1 cellular context compared by ENCODE assay signal in the genomic region with DNA sequence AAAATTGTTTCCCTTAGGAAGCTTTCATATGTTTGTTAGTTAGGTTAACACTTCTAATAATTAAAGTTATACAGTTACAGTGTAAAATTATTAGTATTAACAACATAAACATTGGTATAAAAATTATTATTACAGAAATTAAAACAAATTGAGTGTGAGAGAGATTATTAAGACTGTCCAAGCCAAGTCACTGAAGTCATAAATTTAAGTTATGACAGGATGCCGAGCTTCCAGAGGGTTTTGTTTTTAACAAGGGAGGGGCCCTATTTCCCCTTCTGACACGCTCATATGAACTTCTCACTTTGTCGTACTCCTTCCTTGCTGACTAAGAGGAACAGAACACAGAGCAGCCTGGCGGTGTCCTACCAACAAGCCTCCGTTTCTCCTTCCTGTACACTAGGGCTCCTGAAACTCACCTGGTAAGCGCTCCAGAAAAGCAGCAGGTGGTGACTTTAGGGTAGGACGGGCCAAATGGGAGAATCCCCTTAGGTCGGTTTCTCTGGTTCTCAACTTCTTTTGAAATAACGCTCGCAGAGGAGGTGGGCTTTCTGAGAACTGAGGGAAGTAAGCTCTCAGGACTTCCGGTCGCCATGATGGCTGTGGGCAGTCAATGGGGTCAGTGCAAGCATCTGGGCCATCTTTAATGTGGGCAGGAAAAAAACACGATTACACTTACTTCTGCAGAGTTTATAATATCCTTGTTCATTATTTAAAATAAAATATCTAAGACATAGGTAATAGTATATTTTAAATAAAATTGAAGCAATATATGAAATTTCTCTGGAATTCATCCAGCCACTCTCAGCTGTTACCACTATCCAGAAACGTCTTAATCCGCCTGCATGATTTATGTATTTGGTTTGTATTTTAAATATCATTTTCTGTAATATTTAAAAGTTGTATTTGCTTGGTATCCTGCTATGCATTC.
TF ChIP-seq lines count a peak whose summit lies in the region.

Gene CARD8 (minus strand): TSS at position 537 of the 928 bp plus-strand sequence. CDS start 14,892 bp downstream, outside the sequence.

TF ChIP-seq in K562, 482 proteins besides CTCF, POLR2A, EP300 and RAD21 (continued from another document and continues in another):
- TF ChIP-seq, protein P1, sequence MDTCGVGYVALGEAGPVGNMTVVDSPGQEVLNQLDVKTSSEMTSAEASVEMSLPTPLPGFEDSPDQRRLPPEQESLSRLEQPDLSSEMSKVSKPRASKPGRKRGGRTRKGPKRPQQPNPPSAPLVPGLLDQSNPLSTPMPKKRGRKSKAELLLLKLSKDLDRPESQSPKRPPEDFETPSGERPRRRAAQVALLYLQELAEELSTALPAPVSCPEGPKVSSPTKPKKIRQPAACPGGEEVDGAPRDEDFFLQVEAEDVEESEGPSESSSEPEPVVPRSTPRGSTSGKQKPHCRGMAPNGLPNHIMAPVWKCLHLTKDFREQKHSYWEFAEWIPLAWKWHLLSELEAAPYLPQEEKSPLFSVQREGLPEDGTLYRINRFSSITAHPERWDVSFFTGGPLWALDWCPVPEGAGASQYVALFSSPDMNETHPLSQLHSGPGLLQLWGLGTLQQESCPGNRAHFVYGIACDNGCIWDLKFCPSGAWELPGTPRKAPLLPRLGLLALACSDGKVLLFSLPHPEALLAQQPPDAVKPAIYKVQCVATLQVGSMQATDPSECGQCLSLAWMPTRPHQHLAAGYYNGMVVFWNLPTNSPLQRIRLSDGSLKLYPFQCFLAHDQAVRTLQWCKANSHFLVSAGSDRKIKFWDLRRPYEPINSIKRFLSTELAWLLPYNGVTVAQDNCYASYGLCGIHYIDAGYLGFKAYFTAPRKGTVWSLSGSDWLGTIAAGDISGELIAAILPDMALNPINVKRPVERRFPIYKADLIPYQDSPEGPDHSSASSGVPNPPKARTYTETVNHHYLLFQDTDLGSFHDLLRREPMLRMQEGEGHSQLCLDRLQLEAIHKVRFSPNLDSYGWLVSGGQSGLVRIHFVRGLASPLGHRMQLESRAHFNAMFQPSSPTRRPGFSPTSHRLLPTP (IDR thresholded peaks at IDR 0.05; ENCODE audit: borderline replicate concordance, extremely low read depth, insufficient read length) = no peak
- no peak for TF ChIP-seq ZNF75A (CRISPR knock-in tag; IDR thresholded peaks at IDR 0.05)
- no peak for TF ChIP-seq PHB (CRISPR knock-in tag; IDR thresholded peaks at IDR 0.05)
- TF ChIP-seq PHF8 (IDR thresholded peaks at IDR 0.05; ENCODE audit: borderline replicate concordance, low read length) = peak; percentile 96
- peak; percentile 25; the same call in 1 of the 2 replicates for TF ChIP-seq SMARCA4 (IDR thresholded peaks at IDR 0.05)
- TF ChIP-seq ZNF124 (CRISPR knock-in tag; IDR thresholded peaks at IDR 0.05) = no peak
- TF ChIP-seq ZBTB8A (IDR thresholded peaks at IDR 0.05; ENCODE audit: partially characterized antibody) = no peak
- no peak for TF ChIP-seq ZC3H4 (CRISPR knock-in tag; IDR thresholded peaks at IDR 0.05; ENCODE audit: borderline replicate concordance)
- TF ChIP-seq ZNF274 (IDR thresholded peaks at IDR 0.05; ENCODE audit: borderline replicate concordance, low read depth, low read length) = no peak
- 0 out of 2 replicates have a peak, but pooled peaks have one; percentile 29 for TF ChIP-seq STAT5A (IDR thresholded peaks at IDR 0.05; ENCODE audit: borderline replicate concordance, low read length)
- TF ChIP-seq HNRNPH1 (optimal IDR thresholded peaks at IDR 0.05; ENCODE audit: low read depth, low read length) = no peak
- TF ChIP-seq NUFIP1 (IDR thresholded peaks at IDR 0.05; ENCODE audit: partially characterized antibody) = no peak
- TF ChIP-seq ZNF57 (CRISPR knock-in tag; IDR thresholded peaks at IDR 0.05) = no peak
- TF ChIP-seq, protein P2, sequence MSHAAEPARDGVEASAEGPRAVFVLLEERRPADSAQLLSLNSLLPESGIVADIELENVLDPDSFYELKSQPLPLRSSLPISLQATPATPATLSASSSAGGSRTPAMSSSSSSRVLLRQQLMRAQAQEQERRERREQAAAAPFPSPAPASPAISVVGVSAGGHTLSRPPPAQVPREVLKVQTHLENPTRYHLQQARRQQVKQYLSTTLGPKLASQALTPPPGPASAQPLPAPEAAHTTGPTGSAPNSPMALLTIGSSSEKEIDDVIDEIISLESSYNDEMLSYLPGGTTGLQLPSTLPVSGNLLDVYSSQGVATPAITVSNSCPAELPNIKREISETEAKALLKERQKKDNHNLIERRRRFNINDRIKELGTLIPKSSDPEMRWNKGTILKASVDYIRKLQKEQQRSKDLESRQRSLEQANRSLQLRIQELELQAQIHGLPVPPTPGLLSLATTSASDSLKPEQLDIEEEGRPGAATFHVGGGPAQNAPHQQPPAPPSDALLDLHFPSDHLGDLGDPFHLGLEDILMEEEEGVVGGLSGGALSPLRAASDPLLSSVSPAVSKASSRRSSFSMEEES (CRISPR knock-in tag; IDR thresholded peaks at IDR 0.05) = no peak
- 0 out of 2 replicates have a peak, but pooled peaks have one; percentile 30 for TF ChIP-seq GMEB1 (CRISPR knock-in tag; IDR thresholded peaks at IDR 0.05)
- TF ChIP-seq JUN (IDR thresholded peaks at IDR 0.05; ENCODE audit: borderline replicate concordance, low read depth, low read length) = no peak
- TF ChIP-seq JUN (CRISPR knock-in tag; IDR thresholded peaks at IDR 0.05; ENCODE audit: borderline replicate concordance) = no peak
- TF ChIP-seq FOXA1 (IDR thresholded peaks at IDR 0.05; ENCODE audit: borderline replicate concordance) = no peak
- TF ChIP-seq ZFP36 (IDR thresholded peaks at IDR 0.05; ENCODE audit: low read depth, low read length, partially characterized antibody) = no peak
- TF ChIP-seq NEUROD1 (IDR thresholded peaks at IDR 0.05; ENCODE audit: borderline replicate concordance, low read depth, low read length, partially characterized antibody) = no peak
- peak; percentile 61 for TF ChIP-seq RNF2 (IDR thresholded peaks at IDR 0.05)
- TF ChIP-seq, protein P3, sequence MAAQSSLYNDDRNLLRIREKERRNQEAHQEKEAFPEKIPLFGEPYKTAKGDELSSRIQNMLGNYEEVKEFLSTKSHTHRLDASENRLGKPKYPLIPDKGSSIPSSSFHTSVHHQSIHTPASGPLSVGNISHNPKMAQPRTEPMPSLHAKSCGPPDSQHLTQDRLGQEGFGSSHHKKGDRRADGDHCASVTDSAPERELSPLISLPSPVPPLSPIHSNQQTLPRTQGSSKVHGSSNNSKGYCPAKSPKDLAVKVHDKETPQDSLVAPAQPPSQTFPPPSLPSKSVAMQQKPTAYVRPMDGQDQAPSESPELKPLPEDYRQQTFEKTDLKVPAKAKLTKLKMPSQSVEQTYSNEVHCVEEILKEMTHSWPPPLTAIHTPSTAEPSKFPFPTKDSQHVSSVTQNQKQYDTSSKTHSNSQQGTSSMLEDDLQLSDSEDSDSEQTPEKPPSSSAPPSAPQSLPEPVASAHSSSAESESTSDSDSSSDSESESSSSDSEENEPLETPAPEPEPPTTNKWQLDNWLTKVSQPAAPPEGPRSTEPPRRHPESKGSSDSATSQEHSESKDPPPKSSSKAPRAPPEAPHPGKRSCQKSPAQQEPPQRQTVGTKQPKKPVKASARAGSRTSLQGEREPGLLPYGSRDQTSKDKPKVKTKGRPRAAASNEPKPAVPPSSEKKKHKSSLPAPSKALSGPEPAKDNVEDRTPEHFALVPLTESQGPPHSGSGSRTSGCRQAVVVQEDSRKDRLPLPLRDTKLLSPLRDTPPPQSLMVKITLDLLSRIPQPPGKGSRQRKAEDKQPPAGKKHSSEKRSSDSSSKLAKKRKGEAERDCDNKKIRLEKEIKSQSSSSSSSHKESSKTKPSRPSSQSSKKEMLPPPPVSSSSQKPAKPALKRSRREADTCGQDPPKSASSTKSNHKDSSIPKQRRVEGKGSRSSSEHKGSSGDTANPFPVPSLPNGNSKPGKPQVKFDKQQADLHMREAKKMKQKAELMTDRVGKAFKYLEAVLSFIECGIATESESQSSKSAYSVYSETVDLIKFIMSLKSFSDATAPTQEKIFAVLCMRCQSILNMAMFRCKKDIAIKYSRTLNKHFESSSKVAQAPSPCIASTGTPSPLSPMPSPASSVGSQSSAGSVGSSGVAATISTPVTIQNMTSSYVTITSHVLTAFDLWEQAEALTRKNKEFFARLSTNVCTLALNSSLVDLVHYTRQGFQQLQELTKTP (IDR thresholded peaks at IDR 0.05; ENCODE audit: low read depth in 1 of 2, partially characterized antibody in 2 of 2) = peak; percentile 59 to 73
- no peak; the same call in 1 of the 2 replicates for TF ChIP-seq NKRF (IDR thresholded peaks at IDR 0.05; ENCODE audit: borderline replicate concordance)
- no peak for TF ChIP-seq SMAD2 (IDR thresholded peaks at IDR 0.05; ENCODE audit: low read depth, low read length)
- TF ChIP-seq, protein P4, sequence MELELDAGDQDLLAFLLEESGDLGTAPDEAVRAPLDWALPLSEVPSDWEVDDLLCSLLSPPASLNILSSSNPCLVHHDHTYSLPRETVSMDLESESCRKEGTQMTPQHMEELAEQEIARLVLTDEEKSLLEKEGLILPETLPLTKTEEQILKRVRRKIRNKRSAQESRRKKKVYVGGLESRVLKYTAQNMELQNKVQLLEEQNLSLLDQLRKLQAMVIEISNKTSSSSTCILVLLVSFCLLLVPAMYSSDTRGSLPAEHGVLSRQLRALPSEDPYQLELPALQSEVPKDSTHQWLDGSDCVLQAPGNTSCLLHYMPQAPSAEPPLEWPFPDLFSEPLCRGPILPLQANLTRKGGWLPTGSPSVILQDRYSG (tag; conservative IDR thresholded peaks at IDR 0.05; ENCODE audit: low read depth) = peak; percentile 88
- peak; percentile 82 for TF ChIP-seq MAFF (IDR thresholded peaks at IDR 0.05; ENCODE audit: low read length)
- no peak for TF ChIP-seq GATA2 (CRISPR knock-in tag; IDR thresholded peaks at IDR 0.05)
- peak; percentile 98 for TF ChIP-seq GTF2E2 (tag; IDR thresholded peaks at IDR 0.05)
- TF ChIP-seq NCOR1 (IDR thresholded peaks at IDR 0.05) = peak; percentile 28; the same call in 1 of the 2 replicates
- TF ChIP-seq BACH1 (tag; IDR thresholded peaks at IDR 0.05) = peak; percentile 93
- no peak for TF ChIP-seq CCNT2 (IDR thresholded peaks at IDR 0.05; ENCODE audit: borderline replicate concordance, extremely low read depth, insufficient read length, low read depth, low read length)
- no peak for TF ChIP-seq POU5F1 (IDR thresholded peaks at IDR 0.05; ENCODE audit: borderline replicate concordance, low read depth, low read length, partially characterized antibody)
- no peak for TF ChIP-seq FOXJ2 (tag; IDR thresholded peaks at IDR 0.05)
- TF ChIP-seq, protein P5, sequence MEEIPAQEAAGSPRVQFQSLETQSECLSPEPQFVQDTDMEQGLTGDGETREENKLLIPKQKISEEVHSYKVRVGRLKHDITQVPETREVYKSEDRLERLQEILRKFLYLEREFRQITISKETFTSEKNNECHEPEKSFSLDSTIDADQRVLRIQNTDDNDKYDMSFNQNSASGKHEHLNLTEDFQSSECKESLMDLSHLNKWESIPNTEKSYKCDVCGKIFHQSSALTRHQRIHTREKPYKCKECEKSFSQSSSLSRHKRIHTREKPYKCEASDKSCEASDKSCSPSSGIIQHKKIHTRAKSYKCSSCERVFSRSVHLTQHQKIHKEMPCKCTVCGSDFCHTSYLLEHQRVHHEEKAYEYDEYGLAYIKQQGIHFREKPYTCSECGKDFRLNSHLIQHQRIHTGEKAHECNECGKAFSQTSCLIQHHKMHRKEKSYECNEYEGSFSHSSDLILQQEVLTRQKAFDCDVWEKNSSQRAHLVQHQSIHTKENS (CRISPR knock-in tag; IDR thresholded peaks at IDR 0.05) = no peak
- TF ChIP-seq DLX4 (CRISPR knock-in tag; IDR thresholded peaks at IDR 0.05) = no peak
- peak; percentile 98 for TF ChIP-seq NCOA1 (IDR thresholded peaks at IDR 0.05; ENCODE audit: low read depth)
- no peak for TF ChIP-seq SREBF1 (IDR thresholded peaks at IDR 0.05; ENCODE audit: borderline replicate concordance, low read depth, low read length)
- TF ChIP-seq, protein P6, sequence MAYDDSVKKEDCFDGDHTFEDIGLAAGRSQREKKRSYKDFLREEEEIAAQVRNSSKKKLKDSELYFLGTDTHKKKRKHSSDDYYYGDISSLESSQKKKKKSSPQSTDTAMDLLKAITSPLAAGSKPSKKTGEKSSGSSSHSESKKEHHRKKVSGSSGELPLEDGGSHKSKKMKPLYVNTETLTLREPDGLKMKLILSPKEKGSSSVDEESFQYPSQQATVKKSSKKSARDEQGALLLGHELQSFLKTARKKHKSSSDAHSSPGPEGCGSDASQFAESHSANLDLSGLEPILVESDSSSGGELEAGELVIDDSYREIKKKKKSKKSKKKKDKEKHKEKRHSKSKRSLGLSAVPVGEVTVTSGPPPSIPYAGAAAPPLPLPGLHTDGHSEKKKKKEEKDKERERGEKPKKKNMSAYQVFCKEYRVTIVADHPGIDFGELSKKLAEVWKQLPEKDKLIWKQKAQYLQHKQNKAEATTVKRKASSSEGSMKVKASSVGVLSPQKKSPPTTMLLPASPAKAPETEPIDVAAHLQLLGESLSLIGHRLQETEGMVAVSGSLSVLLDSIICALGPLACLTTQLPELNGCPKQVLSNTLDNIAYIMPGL (CRISPR knock-in tag; IDR thresholded peaks at IDR 0.05) = no peak
